In genomic region chr14:77309122-77309521, GRCh38 we compare ENCODE assay signal across 1 cellular context.
TF ChIP-seq lines count a peak whose summit lies in the region.

No MANE protein-coding gene starts in this region.

TF ChIP-seq in HepG2, 621 proteins besides CTCF, POLR2A, EP300 and RAD21:
- TF ChIP-seq EEA1 (CRISPR knock-in tag; IDR thresholded peaks at IDR 0.05; ENCODE audit: borderline replicate concordance) (no peak), SOX5 (CRISPR knock-in tag; IDR thresholded peaks at IDR 0.05; ENCODE audit: borderline replicate concordance) (no peak), TERF1 (CRISPR knock-in tag; IDR thresholded peaks at IDR 0.05) (no peak), SNRNP70 (IDR thresholded peaks at IDR 0.05; ENCODE audit: low read depth, low read length) (no peak), ZNF772 (CRISPR knock-in tag; IDR thresholded peaks at IDR 0.05) (no peak), ARNT (IDR thresholded peaks at IDR 0.05) (no peak), ZNF605 (CRISPR knock-in tag; IDR thresholded peaks at IDR 0.05) (no peak), RORA (CRISPR knock-in tag; IDR thresholded peaks at IDR 0.05) (no peak), ZNF564 (CRISPR knock-in tag; IDR thresholded peaks at IDR 0.05) (no peak), TAF15 (IDR thresholded peaks at IDR 0.05; ENCODE audit: low read depth, low read length, poor library complexity, severe bottlenecking) (no peak), IKZF4 (CRISPR knock-in tag; IDR thresholded peaks at IDR 0.05; ENCODE audit: borderline replicate concordance, low read depth, not compliant biosample characterization) (no peak), ZNF550 (CRISPR knock-in tag; IDR thresholded peaks at IDR 0.05; ENCODE audit: borderline replicate concordance) (no peak), SCMH1 (CRISPR knock-in tag; IDR thresholded peaks at IDR 0.05; ENCODE audit: borderline replicate concordance) (no peak), HOXA5 (CRISPR knock-in tag; IDR thresholded peaks at IDR 0.05) (no peak), RFX3 (CRISPR knock-in tag; IDR thresholded peaks at IDR 0.05) (no peak), ELF1 (CRISPR knock-in tag; IDR thresholded peaks at IDR 0.05) (no peak), ZBTB21 (CRISPR knock-in tag; IDR thresholded peaks at IDR 0.05) (no peak), ZFY (CRISPR knock-in tag; IDR thresholded peaks at IDR 0.05) (no peak)
- TF ChIP-seq, protein P1, sequence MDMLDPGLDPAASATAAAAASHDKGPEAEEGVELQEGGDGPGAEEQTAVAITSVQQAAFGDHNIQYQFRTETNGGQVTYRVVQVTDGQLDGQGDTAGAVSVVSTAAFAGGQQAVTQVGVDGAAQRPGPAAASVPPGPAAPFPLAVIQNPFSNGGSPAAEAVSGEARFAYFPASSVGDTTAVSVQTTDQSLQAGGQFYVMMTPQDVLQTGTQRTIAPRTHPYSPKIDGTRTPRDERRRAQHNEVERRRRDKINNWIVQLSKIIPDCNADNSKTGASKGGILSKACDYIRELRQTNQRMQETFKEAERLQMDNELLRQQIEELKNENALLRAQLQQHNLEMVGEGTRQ (IDR thresholded peaks at IDR 0.05; ENCODE audit: low read depth, low read length), result no peak
- TF ChIP-seq, protein P1 (CRISPR knock-in tag; IDR thresholded peaks at IDR 0.05; ENCODE audit: borderline replicate concordance), result no peak
